31 cellular contexts compared by ENCODE assay signal in the genomic region with DNA sequence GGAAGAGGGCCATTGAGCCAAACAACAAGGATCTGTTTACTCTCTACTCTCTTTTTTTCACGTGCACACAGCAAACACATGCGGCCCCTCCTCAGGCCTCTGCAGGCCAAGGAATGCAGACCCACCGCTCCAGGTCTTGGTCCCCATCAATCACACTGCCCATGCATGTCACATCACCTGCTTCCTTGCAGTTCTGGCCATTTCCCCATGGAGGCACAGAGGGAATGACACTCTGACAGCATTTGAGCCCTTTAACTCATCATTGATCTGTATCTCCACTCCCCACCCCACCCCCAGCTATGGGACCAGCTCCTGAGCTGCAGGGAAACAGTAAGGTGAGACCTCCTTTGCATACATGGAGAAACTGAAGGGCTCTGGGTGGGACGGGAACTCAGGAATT. TPM values are rescaled to one million over a fixed set of nuclear protein-coding genes. Genes with fewer than 3 reads are reported as not detected.
DNase-seq lines count a peak whose midpoint lies in the region; ATAC-seq, FAIRE-seq and TF ChIP-seq lines count a peak whose summit lies in the region.
"Had no signal": no experiment of that assay in that cellular context is flagged by ENCODE, and none has a peak within 500 bp of the region (broad histone marks: within the 10 kb centered on the region; RNA-seq: fewer than 3 reads in every experiment).

No MANE protein-coding gene starts in this region.

- no peak for ATAC-seq in SK-N-SH treated with all-trans-retinoic acid at 6 μM for 48 hours
- ATAC-seq in natural killer cell treated with Interleukin-12 subunit alpha and Interleukin-12 subunit beta and Interleukin-15 and Interleukin-18, amount 100 ng/mL, for 72 hours, result no peak
- ATAC-seq in HG02642 (IDR thresholded peaks at IDR 0.05; ENCODE audit: poor library complexity, unreplicated experiment), result no peak
- ATAC-seq: activated CD8-positive, alpha-beta memory T cell treated with anti-CD3 and anti-CD28 coated beads, Interleukin-2, amount 10 ng/mL, durations not matched to agents 7 days and 5 days; activated T-cell treated with anti-CD3 and anti-CD28 coated beads, Interleukin-2, amount 50 U/mL, for 4 hours; left colon had no signal

- TF ChIP-seq EP300 in H1 (IDR thresholded peaks at IDR 0.05; ENCODE audit: borderline replicate concordance in 1 of 2, low read depth in 2 of 2, low read length in 2 of 2), result no peak

- no peak overlapping the region for H3K27ac ChIP-seq in H1 (ENCODE audit: low read depth, low read length)
- no peak overlapping the region for H3K27ac ChIP-seq in neural progenitor cell
- H3K27ac ChIP-seq: epithelial cell of prostate, prostate gland, right lobe of liver, SJSA1, stomach, thyroid gland had no signal

- WGBS in H1 (ENCODE audit: extremely low coverage in 1 of 2, insufficient coverage in 1 of 2, insufficient read length in 1 of 2, insufficient replicate concordance in 2 of 2, low coverage in 1 of 2, low lambda C conversion rate in 2 of 2, missing lambda C conversion rate in 1 of 2), 2 experiments, result 73% methylated on average over 4 of the region's 4 CpGs; no CpG with 5 or more reads in 1 of the 2 experiments

- H3K56ac ChIP-seq in H1 (replicated peaks; ENCODE audit: insufficient read length, low read depth, low read length), result no peak overlapping the region

- H2BK120ac ChIP-seq in H1 (replicated peaks; ENCODE audit: low read depth, low read length), result no peak overlapping the region

- DNase-seq in ELF-1 (ENCODE audit: low read depth, low spot score) (peak; percentile 92), NCI-H2029 treated with DMSO at 0.1 percent for 48 hours (lab: John Stamatoyannopoulos, UW) (peak; percentile 75), H1 (ENCODE audit: low read depth in 1 of 2, low spot score in 2 of 2) (no peak), neural progenitor cell (ENCODE audit: low spot score) (no peak)
- no peak for DNase-seq in stimulated activated CD4-positive, alpha-beta T cell treated with anti-CD3 and anti-CD28 coated beads, Interleukin-4, amount 100 ng/mL, for 24 hours
- DNase-seq in natural killer cell treated with Interleukin-12 subunit alpha and Interleukin-12 subunit beta and Interleukin-15 and Interleukin-18, amount 100 ng/mL, for 72 hours (ENCODE audit: low spot score), result no peak
- DNase-seq: ACHN; activated CD4-positive, CD25-positive, alpha-beta regulatory T cell; activated CD8-positive, alpha-beta memory T cell treated with anti-CD3 and anti-CD28 coated beads, Interleukin-2, amount 10 ng/mL, durations not matched to agents 7 days and 5 days; activated gamma-delta T cell; activated naive CD8-positive, alpha-beta T cell treated with anti-CD3 and anti-CD28 coated beads for 36 hours; activated T-cell treated with anti-CD3 and anti-CD28 coated beads, Interleukin-2, amount 50 U/mL, for 4 hours; anterior cingulate cortex; BE2C; hippocampal formation; KG1; left colon; NCI-H1930; NCI-H82; right lobe of liver; stomach; T-helper 1 cell; thyroid gland had no signal

- H3K27ac Mint-ChIP-seq in neural progenitor cell, result no peak overlapping the region
- no peak overlapping the region for H3K27ac Mint-ChIP-seq in natural killer cell treated with Interleukin-12 subunit alpha and Interleukin-12 subunit beta and Interleukin-15 and Interleukin-18, amount 100 ng/mL, for 72 hours
- H3K27ac Mint-ChIP-seq: activated CD8-positive, alpha-beta memory T cell treated with anti-CD3 and anti-CD28 coated beads, Interleukin-2, amount 10 ng/mL, durations not matched to agents 7 days and 5 days; activated naive CD8-positive, alpha-beta T cell treated with anti-CD3 and anti-CD28 coated beads for 36 hours had no signal

- no peak overlapping the region for H2AFZ ChIP-seq in H1 (ENCODE audit: low read length)
- peak overlapping the region; percentile 18 for H2AFZ ChIP-seq in neural progenitor cell (replicated peaks)

- no peak overlapping the region for H4K91ac ChIP-seq in H1 (replicated peaks; ENCODE audit: insufficient read length, low read length)

- no peak for TF ChIP-seq RAD21 in H1 (IDR thresholded peaks at IDR 0.05 in 1 of 2, conservative IDR thresholded peaks at IDR 0.05 in 1 of 2; ENCODE audit: low read depth in 2 of 2, low read length in 2 of 2)

- H3K4me3 Mint-ChIP-seq in neural progenitor cell, result no peak overlapping the region
- no peak overlapping the region for H3K4me3 Mint-ChIP-seq in natural killer cell treated with Interleukin-12 subunit alpha and Interleukin-12 subunit beta and Interleukin-15 and Interleukin-18, amount 100 ng/mL, for 72 hours
- H3K4me3 Mint-ChIP-seq: activated CD8-positive, alpha-beta memory T cell treated with anti-CD3 and anti-CD28 coated beads, Interleukin-2, amount 10 ng/mL, durations not matched to agents 7 days and 5 days; activated naive CD8-positive, alpha-beta T cell treated with anti-CD3 and anti-CD28 coated beads for 36 hours; activated T-cell treated with anti-CD3 and anti-CD28 coated beads, Interleukin-2, amount 50 U/mL, for 4 hours had no signal

- POLR2A ChIA-PET in H1 (lab: Charles Lee; ENCODE audit: partially characterized antibody), result interaction anchor here (1.0 to 2.8 kb wide), 3 partner anchors 10 to 110 kb away, joined by 3 to 9 read pairs (median 4); no protein-coding TSS in a partner anchor

- H3K36me3 ChIP-seq in H1 (ENCODE audit: control insufficient read depth in 2 of 4, insufficient read depth in 4 of 4, low read length in 3 of 4) (no peaks in the 10 kb centered on the region), neural progenitor cell (no peaks in the 10 kb centered on the region)
- H3K36me3 ChIP-seq: BE2C, prostate gland, right lobe of liver, SJSA1, stomach, thyroid gland had no signal

- no peaks in the 10 kb centered on the region for H3K9me3 Mint-ChIP-seq in neural progenitor cell
- H3K9me3 Mint-ChIP-seq in natural killer cell treated with Interleukin-12 subunit alpha and Interleukin-12 subunit beta and Interleukin-15 and Interleukin-18, amount 100 ng/mL, for 72 hours, result no peaks in the 10 kb centered on the region
- H3K9me3 Mint-ChIP-seq: activated naive CD8-positive, alpha-beta T cell treated with anti-CD3 and anti-CD28 coated beads for 36 hours; activated T-cell treated with anti-CD3 and anti-CD28 coated beads, Interleukin-2, amount 50 U/mL, for 4 hours had no signal

- no peak overlapping the region for H2BK15ac ChIP-seq in H1 (ENCODE audit: low read length)

- H3K4me3 ChIP-seq in H1 (ENCODE audit: extremely low read depth in 1 of 4, insufficient read depth in 2 of 4, low read depth in 3 of 4, low read length in 4 of 4) (no peak overlapping the region), neural progenitor cell (no peak overlapping the region)
- H3K4me3 ChIP-seq: prostate gland, right lobe of liver, SJSA1, stomach, thyroid gland had no signal

- H3K79me1 ChIP-seq in H1 (ENCODE audit: low read depth, low read length), result no peaks in the 10 kb centered on the region

- no peak overlapping the region for H4K8ac ChIP-seq in H1 (ENCODE audit: extremely low read depth, insufficient read depth, low read length)

- no peaks in the 10 kb centered on the region for H3F3A ChIP-seq in neural progenitor cell (ENCODE audit: low read depth)

- H3K4me2 ChIP-seq in H1 (ENCODE audit: insufficient read depth in 1 of 2, low read depth in 2 of 2, low read length in 2 of 2), result no peak overlapping the region
- H3K4me2 ChIP-seq in neural progenitor cell, result no peak overlapping the region

- no peak for TF ChIP-seq POLR2A in H1 (IDR thresholded peaks at IDR 0.05; ENCODE audit: control extremely low read depth in 1 of 2, low read depth in 2 of 2, low read length in 2 of 2)

- H3K23ac ChIP-seq in H1 (ENCODE audit: insufficient read length), result no peak overlapping the region

- H4K5ac ChIP-seq in H1 (ENCODE audit: insufficient read length, low read depth, low read length), result no peak overlapping the region

- CTCF ChIA-PET in H1 (lab: Charles Lee; ENCODE audit: partially characterized antibody), result interaction anchor here (0.8 to 4.9 kb wide), 10 partner anchors 10 to 242 kb away, joined by 3 to 23 read pairs (median 4); no protein-coding TSS in a partner anchor

- no peak overlapping the region for H3K4ac ChIP-seq in H1 (replicated peaks; ENCODE audit: insufficient read length, low read depth, low read length)

- H3K27me3 Mint-ChIP-seq in neural progenitor cell (ENCODE audit: insufficient read depth, low read depth), result peaks cover 14% of the 10 kb centered on the region
- peaks cover 11 to 16% of the 10 kb centered on the region in 2 donors for H3K27me3 Mint-ChIP-seq in natural killer cell treated with Interleukin-12 subunit alpha and Interleukin-12 subunit beta and Interleukin-15 and Interleukin-18, amount 100 ng/mL, for 72 hours

- H3K23me2 ChIP-seq in H1 (ENCODE audit: low read depth, low read length), result no peaks in the 10 kb centered on the region

- H4K20me1 ChIP-seq in H1 (replicated peaks in 1 of 2; ENCODE audit: control insufficient read depth in 1 of 2, insufficient read depth in 2 of 2, low read length in 2 of 2), result no peaks in the 10 kb centered on the region
- no peaks in the 10 kb centered on the region for H4K20me1 ChIP-seq in neural progenitor cell (ENCODE audit: low read depth)

- no peak overlapping the region for H2AK5ac ChIP-seq in H1 (ENCODE audit: low read depth, low read length)

- no peaks in the 10 kb centered on the region for H3K36me3 Mint-ChIP-seq in neural progenitor cell
- no peaks in the 10 kb centered on the region for H3K36me3 Mint-ChIP-seq in natural killer cell treated with Interleukin-12 subunit alpha and Interleukin-12 subunit beta and Interleukin-15 and Interleukin-18, amount 100 ng/mL, for 72 hours
- H3K36me3 Mint-ChIP-seq: activated CD8-positive, alpha-beta memory T cell treated with anti-CD3 and anti-CD28 coated beads, Interleukin-2, amount 10 ng/mL, durations not matched to agents 7 days and 5 days; activated naive CD8-positive, alpha-beta T cell treated with anti-CD3 and anti-CD28 coated beads for 36 hours had no signal

- no peaks in the 10 kb centered on the region for H3K9me3 ChIP-seq in H1 (ENCODE audit: insufficient read depth in 2 of 2, low read depth in 1 of 2, low read length in 1 of 2)
- H3K9me3 ChIP-seq in neural progenitor cell (ENCODE audit: low read depth), result no peaks in the 10 kb centered on the region
- H3K9me3 ChIP-seq: BE2C, prostate gland, right lobe of liver, SJSA1, stomach, thyroid gland had no signal

- H3K4me1 Mint-ChIP-seq in neural progenitor cell, result peaks cover 16% of the 10 kb centered on the region
- H3K4me1 Mint-ChIP-seq in natural killer cell treated with Interleukin-12 subunit alpha and Interleukin-12 subunit beta and Interleukin-15 and Interleukin-18, amount 100 ng/mL, for 72 hours (ENCODE audit: low read depth in 2 of 2), result no peaks in the 10 kb centered on the region
- H3K4me1 Mint-ChIP-seq: activated CD8-positive, alpha-beta memory T cell treated with anti-CD3 and anti-CD28 coated beads, Interleukin-2, amount 10 ng/mL, durations not matched to agents 7 days and 5 days; activated naive CD8-positive, alpha-beta T cell treated with anti-CD3 and anti-CD28 coated beads for 36 hours had no signal

- H3K18ac ChIP-seq in H1 (ENCODE audit: extremely low read depth, low read length), result no peak overlapping the region; the same call in 1 of the 2 replicates

- TF ChIP-seq CTCF in H1 (IDR thresholded peaks at IDR 0.05; ENCODE audit: control extremely low read depth in 1 of 3, insufficient read depth in 1 of 3, low read depth in 1 of 3, low read length in 3 of 3) (no peak), neural progenitor cell (IDR thresholded peaks at IDR 0.05) (no peak)

- FAIRE-seq in H1 (lab: Jason Lieb, UNC), result no peak
- FAIRE-seq: bronchial epithelial cell, GM12892 had no signal

- H3K79me2 ChIP-seq in H1 (ENCODE audit: control insufficient read depth in 1 of 2, insufficient read depth in 2 of 2, low read length in 2 of 2), result no peaks in the 10 kb centered on the region
- no peaks in the 10 kb centered on the region for H3K79me2 ChIP-seq in neural progenitor cell (ENCODE audit: low read depth)

- H3K9ac ChIP-seq in H1 (replicated peaks in 1 of 4; ENCODE audit: extremely low read depth in 1 of 4, low read depth in 3 of 4, low read length in 3 of 4), result no peak overlapping the region
- H3K9ac ChIP-seq in neural progenitor cell, result no peak overlapping the region

- H3K27me3 ChIP-seq in H1 (replicated peaks in 1 of 4; ENCODE audit: control insufficient read depth in 3 of 4, extremely low read depth in 1 of 4, insufficient read depth in 3 of 4, low read length in 3 of 4) (no peaks in the 10 kb centered on the region), neural progenitor cell (no peaks in the 10 kb centered on the region)
- H3K27me3 ChIP-seq: BE2C, right lobe of liver, SJSA1, stomach, thyroid gland had no signal

- H3K14ac ChIP-seq in H1 (ENCODE audit: insufficient read length), result no peak overlapping the region

- peaks cover 4 to 16% (median 12%) of the 10 kb centered on the region in 4 experiments for H3K4me1 ChIP-seq in H1 (replicated peaks in 1 of 4; ENCODE audit: control insufficient read depth in 3 of 4, insufficient read depth in 4 of 4, low read length in 3 of 4)
- H3K4me1 ChIP-seq in neural progenitor cell, result peaks cover 18% of the 10 kb centered on the region
- H3K4me1 ChIP-seq: BE2C, prostate gland, right lobe of liver, thyroid gland had no signal

- H2BK12ac ChIP-seq in H1 (ENCODE audit: low read depth, low read length), result peak overlapping the region; percentile 35; the same call in 1 of the 2 replicates

- no peak overlapping the region; the same call in 1 of the 2 replicates for H2BK5ac ChIP-seq in H1 (ENCODE audit: low read depth, low read length)

- 0 out of 2 replicates have a peak overlapping the region, but pooled peaks have one; percentile 64 for H2BK20ac ChIP-seq in H1 (ENCODE audit: low read length)

RNA-seq across cellular contexts. Expression of gene MEIOC, which starts 45.9 kb away (rescaled TPM):
- 3.6 and 4.8 TPM in 2 replicates for total RNA-seq in H1 (2021; fragmentation: NEBNext Ultra II Directional; extraction: Animal tissue kit (Norgen Biotek cat#: 25700))
- polyA plus RNA-seq in H1 (2011; rRNA removed), result 3.0 and 4.2 TPM in 2 replicates
- 3.7 TPM for polyA plus RNA-seq in H1 (2011; cell fraction: cytosol; rRNA removed)
- polyA plus RNA-seq in H1 (2011; cell fraction: nucleus; rRNA removed), result 1.7 TPM
- polyA plus RNA-seq in H1 (2012, experiment 1 of 2), result 2.0 to 4.6 TPM (median 4.2 TPM) in 4 replicates
- polyA plus RNA-seq in H1 (2012, experiment 2 of 2), result 0.51 TPM
- 2.4 TPM for polyA plus RNA-seq in H1 (2013, experiment 1 of 2)
- polyA plus RNA-seq in H1 (2013, experiment 2 of 2), result 2.5 TPM
- 4.6 and 17.2 TPM in 2 replicates for polyA minus RNA-seq in H1 (2011; rRNA and poly(A)+ RNA removed)
- 10.7 TPM for polyA minus RNA-seq in H1 (2011; cell fraction: cytosol; rRNA and poly(A)+ RNA removed)
- 13.1 TPM for polyA minus RNA-seq in H1 (2011; cell fraction: nucleus; rRNA and poly(A)+ RNA removed)
- total RNA-seq in neural progenitor cell (ENCODE audit: low replicate concordance), result 15.1 and 22.0 TPM in 2 replicates
- under 1 TPM in 1 of 2 donors, not detected in 1; 0.17 TPM for total RNA-seq in natural killer cell treated with Interleukin-12 subunit alpha and Interleukin-12 subunit beta and Interleukin-15 and Interleukin-18, amount 100 ng/mL, for 72 hours
- total RNA-seq: activated CD8-positive, alpha-beta memory T cell treated with anti-CD3 and anti-CD28 coated beads, Interleukin-2, amount 10 ng/mL, durations not matched to agents 7 days and 5 days; bronchial epithelial cell; left colon; MCF 10A; right lobe of liver; stomach had no signal

RNA-seq across cellular contexts. Expression of gene FZD2, which starts 53.0 kb away (rescaled TPM):
- total RNA-seq in H1 (2021; fragmentation: NEBNext Ultra II Directional; extraction: Animal tissue kit (Norgen Biotek cat#: 25700)), result 17.0 and 17.6 TPM in 2 replicates
- 86.7 and 93.6 TPM in 2 replicates for polyA plus RNA-seq in H1 (2011; rRNA removed)
- polyA plus RNA-seq in H1 (2011; cell fraction: cytosol; rRNA removed), result 41.3 TPM
- 37.7 TPM for polyA plus RNA-seq in H1 (2011; cell fraction: nucleus; rRNA removed)
- polyA plus RNA-seq in H1 (2012, experiment 1 of 2), result 21.7 to 33.8 TPM (median 32.4 TPM) in 4 replicates
- polyA plus RNA-seq in H1 (2012, experiment 2 of 2), result 30.9 TPM
- polyA plus RNA-seq in H1 (2013, experiment 1 of 2), result 12.3 TPM
- polyA plus RNA-seq in H1 (2013, experiment 2 of 2), result 12.0 TPM
- polyA minus RNA-seq in H1 (2011; rRNA and poly(A)+ RNA removed), result 22.5 and 38.9 TPM in 2 replicates
- polyA minus RNA-seq in H1 (2011; cell fraction: cytosol; rRNA and poly(A)+ RNA removed), result 37.7 TPM
- 23.6 TPM for polyA minus RNA-seq in H1 (2011; cell fraction: nucleus; rRNA and poly(A)+ RNA removed)
- total RNA-seq in neural progenitor cell (ENCODE audit: low replicate concordance), result 56.6 and 188 TPM in 2 replicates
- under 1 TPM in 1 of 2 donors, not detected in 1; 0.20 TPM for total RNA-seq in natural killer cell treated with Interleukin-12 subunit alpha and Interleukin-12 subunit beta and Interleukin-15 and Interleukin-18, amount 100 ng/mL, for 72 hours
- total RNA-seq: activated naive CD8-positive, alpha-beta T cell treated with anti-CD3 and anti-CD28 coated beads for 36 hours had no signal

Comparison
In these comparisons a context has a peak if more than half of its experiments do, and no peak if none do; other contexts are left out.
1. DNase-seq: peak in ELF-1 (single experiment) and NCI-H2029 treated with DMSO at 0.1 percent for 48 hours (single experiment); none in H1 (0 of 2), neural progenitor cell (single experiment), stimulated activated CD4-positive, alpha-beta T cell treated with anti-CD3 and anti-CD28 coated beads, Interleukin-4, amount 100 ng/mL, for 24 hours (single experiment) and natural killer cell treated with Interleukin-12 subunit alpha and Interleukin-12 subunit beta and Interleukin-15 and Interleukin-18, amount 100 ng/mL, for 72 hours (single experiment).
2. RNA of gene FZD2, which starts 53.0 kb away (total RNA-seq): 56.6 to 188 TPM in neural progenitor cell and 17.0 to 17.6 TPM in H1; 0.20 TPM in natural killer cell treated with Interleukin-12 subunit alpha and Interleukin-12 subunit beta and Interleukin-15 and Interleukin-18, amount 100 ng/mL, for 72 hours; every median in the first group is over 10 times any median in the second.